ENCODE assay signal across 17 cellular contexts in the genomic region with DNA sequence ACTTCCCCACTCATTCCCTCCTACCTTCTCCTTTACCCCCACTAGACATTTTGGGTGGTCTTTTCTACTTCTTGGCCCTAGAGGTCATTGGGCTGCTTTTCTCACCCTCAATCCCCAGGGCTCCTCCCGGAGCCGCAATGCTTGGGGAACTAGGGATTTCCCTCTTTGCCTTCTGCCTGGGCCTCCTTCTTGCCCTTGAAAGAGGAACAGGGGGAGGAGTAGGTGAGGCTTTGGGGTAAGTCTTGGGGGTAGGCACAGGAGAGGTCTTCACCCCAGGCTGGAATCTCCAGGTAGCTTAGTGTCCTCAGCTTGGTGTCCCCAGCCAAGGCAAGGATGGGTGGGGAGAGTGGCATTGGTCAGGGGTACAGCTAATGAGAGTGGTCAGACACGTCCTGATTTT. TPM values are rescaled to one million over a fixed set of nuclear protein-coding genes. Genes with fewer than 3 reads are reported as not detected.
"Had no signal": no experiment of that assay in that cellular context is flagged by ENCODE, and none has a peak within 500 bp of the region (broad histone marks: within the 10 kb centered on the region; RNA-seq: fewer than 3 reads in every experiment).

No MANE protein-coding gene starts in this region.

- H3K4me2 ChIP-seq: neural progenitor cell had no signal

- DNase-seq: activated B cell treated with CpG ODN at 0.5 μM for 24 hours; activated CD4-positive, alpha-beta T cell treated with anti-CD3 and anti-CD28 coated beads, Interleukin-2, amount 10 ng/mL, durations not matched to agents 7 days and 5 days; activated CD8-positive, alpha-beta memory T cell treated with anti-CD3 and anti-CD28 coated beads for 24 hours; activated naive CD8-positive, alpha-beta T cell treated with anti-CD3 and anti-CD28 coated beads, Interleukin-2, amount 50 U/mL, for 24 hours; aorta; effector memory CD4-positive, alpha-beta T cell; gastrocnemius medialis; heart left ventricle; left cardiac atrium; stimulated activated CD4-positive, alpha-beta T cell treated with anti-CD3 and anti-CD28 coated beads, Interleukin-2, amount 100 ng/mL, for 48 hours; transverse colon had no signal

- H3K4me3 Mint-ChIP-seq: activated B cell treated with CpG ODN at 0.5 μM for 24 hours; activated CD4-positive, alpha-beta T cell treated with anti-CD3 and anti-CD28 coated beads, Interleukin-2, amount 10 ng/mL, durations not matched to agents 7 days and 5 days; activated naive CD8-positive, alpha-beta T cell treated with anti-CD3 and anti-CD28 coated beads, Interleukin-2, amount 50 U/mL, for 24 hours; neural progenitor cell had no signal

- H2AFZ ChIP-seq: neural progenitor cell, parathyroid adenoma had no signal

- ATAC-seq: activated naive CD8-positive, alpha-beta T cell treated with anti-CD3 and anti-CD28 coated beads, Interleukin-2, amount 50 U/mL, for 24 hours; gastrocnemius medialis; heart left ventricle; left cardiac atrium had no signal

- H3K27ac Mint-ChIP-seq: activated B cell treated with CpG ODN at 0.5 μM for 24 hours; activated CD4-positive, alpha-beta T cell treated with anti-CD3 and anti-CD28 coated beads, Interleukin-2, amount 10 ng/mL, durations not matched to agents 7 days and 5 days; activated naive CD8-positive, alpha-beta T cell treated with anti-CD3 and anti-CD28 coated beads, Interleukin-2, amount 50 U/mL, for 24 hours had no signal

- H3K9me3 ChIP-seq: gastrocnemius medialis, transverse colon had no signal

- H3K36me3 ChIP-seq: gastrocnemius medialis, heart left ventricle, neural progenitor cell, transverse colon had no signal

- H3K9ac ChIP-seq: neural progenitor cell, parathyroid adenoma had no signal

- H3K27me3 ChIP-seq: gastrocnemius medialis, heart left ventricle, neural progenitor cell, transverse colon had no signal

- H3K27me3 Mint-ChIP-seq: activated B cell treated with CpG ODN at 0.5 μM for 24 hours; activated CD4-positive, alpha-beta T cell treated with anti-CD3 and anti-CD28 coated beads, Interleukin-2, amount 10 ng/mL, durations not matched to agents 7 days and 5 days; activated naive CD8-positive, alpha-beta T cell treated with anti-CD3 and anti-CD28 coated beads, Interleukin-2, amount 50 U/mL, for 24 hours had no signal

- H3K4me3 ChIP-seq: gastrocnemius medialis, heart left ventricle, neural progenitor cell, transverse colon had no signal

- H3K27ac ChIP-seq: epithelial cell of prostate, gastrocnemius medialis, heart left ventricle, neural progenitor cell, parathyroid adenoma, transverse colon had no signal

RNA-seq across cellular contexts. Expression of a gene that starts 56.2 kb away (rescaled TPM):
- total RNA-seq: activated B cell treated with CpG ODN at 0.5 μM for 24 hours; activated CD4-positive, alpha-beta T cell treated with anti-CD3 and anti-CD28 coated beads, Interleukin-2, amount 10 ng/mL, durations not matched to agents 7 days and 5 days; aorta; fibroblast of lung; left cardiac atrium; lung microvascular endothelial cell; T-helper 1 cell treated with Interleukin-12 subunit alpha and Interleukin-12 subunit beta and Interleukin-4 antibody, amounts not matched to agents 30 ng/mL and 1 ng/mL, for 36 hours had no signal
- polyA plus RNA-seq: fibroblast of lung had no signal
